7 cellular contexts compared by ENCODE assay signal in the genomic region with DNA sequence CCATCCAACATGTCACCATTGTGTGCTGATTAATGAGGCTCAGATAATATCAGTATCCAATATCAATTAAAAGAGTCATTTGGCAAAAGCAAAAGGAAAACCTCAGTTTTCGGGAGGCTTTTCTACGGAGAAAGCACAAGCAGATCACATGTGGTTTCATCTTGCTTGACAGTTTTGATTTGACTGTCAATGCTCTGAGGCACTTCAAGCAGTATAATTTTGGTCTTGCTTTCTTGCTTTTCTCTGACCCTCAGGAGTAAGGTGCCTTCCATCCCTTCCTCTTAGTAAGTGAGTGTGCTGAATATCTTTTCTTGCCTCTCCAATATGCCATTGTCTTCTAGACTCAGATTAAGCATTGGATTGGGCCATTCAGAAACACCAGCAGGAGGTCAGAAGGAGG.
"Had no signal": no experiment of that assay in that cellular context is flagged by ENCODE, and none has a peak within 500 bp of the region (broad histone marks: within the 10 kb centered on the region; RNA-seq: fewer than 3 reads in every experiment).

No MANE protein-coding gene starts in this region.

- H3K9me3 ChIP-seq: left lung, ovary had no signal

- H3K27me3 ChIP-seq: left lung, ovary had no signal

- ATAC-seq: left lung had no signal

- H3K4me1 ChIP-seq: left lung had no signal

- H3K27ac ChIP-seq: left lung, ovary had no signal

- DNase-seq: activated CD4-positive, alpha-beta T cell treated with anti-CD3 and anti-CD28 coated beads for 48 hours; activated naive CD4-positive, alpha-beta T cell treated with anti-CD3 and anti-CD28 coated beads for 36 hours; foreskin melanocyte; left lung; ovary; stimulated activated CD4-positive, alpha-beta T cell treated with anti-CD3 and anti-CD28 coated beads, Interleukin-2, amount 100 ng/mL, for 48 hours; stimulated activated naive CD4-positive, alpha-beta T cell treated with Interleukin-2 at 50 U/mL for 16 hours had no signal

- H3K36me3 ChIP-seq: left lung, ovary had no signal

- H3K4me3 ChIP-seq: left lung, ovary had no signal
